22 cellular contexts compared by ENCODE assay signal in the genomic region with DNA sequence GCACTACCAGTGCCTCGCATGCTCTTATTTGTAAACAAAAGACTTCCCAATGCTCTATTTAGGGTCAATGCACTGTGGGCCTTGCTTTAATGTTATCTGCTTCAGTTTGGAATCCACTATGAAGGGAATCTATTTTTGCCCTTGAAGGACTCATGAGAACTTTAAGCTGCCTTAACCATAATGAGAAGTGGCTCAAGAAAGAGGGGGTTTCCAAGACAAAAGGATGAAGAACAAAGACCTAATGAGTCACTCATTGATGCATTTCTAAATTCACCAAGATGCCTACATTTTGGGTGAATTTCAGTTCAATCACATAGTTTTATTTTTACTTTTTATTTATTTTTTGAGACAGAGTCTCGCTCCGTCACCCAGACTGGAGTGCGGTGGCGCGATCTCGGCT.
"Had no signal": no experiment of that assay in that cellular context is flagged by ENCODE, and none has a peak within 500 bp of the region (broad histone marks: within the 10 kb centered on the region; RNA-seq: fewer than 3 reads in every experiment).

No MANE protein-coding gene starts in this region.

- H3K4me3 Mint-ChIP-seq: activated CD8-positive, alpha-beta T cell treated with anti-CD3 and anti-CD28 coated beads, Interleukin-2, amount 10 ng/mL, durations not matched to agents 7 days and 5 days; activated naive CD4-positive, alpha-beta T cell treated with anti-CD3 and anti-CD28 coated beads, Interleukin-2, amount 50 U/mL, for 24 hours; activated T-helper 1 cell treated with anti-CD3 and anti-CD28 coated beads, Interleukin-12 subunit alpha, Interleukin-12 subunit beta, Interleukin-2, Interleukin-4 antibody, amounts not matched to agents 30 ng/mL and 10 ng/mL and 1 ng/mL, durations not matched to agents 14 hours and 24 hours and 36 hours; endodermal cell; natural killer cell; stimulated activated naive CD8-positive, alpha-beta T cell treated with anti-CD3 and anti-CD28 coated beads, Interleukin-15, amount 100 ng/mL, for 72 hours had no signal

- H3K9me3 Mint-ChIP-seq: activated naive CD4-positive, alpha-beta T cell treated with anti-CD3 and anti-CD28 coated beads, Interleukin-2, amount 50 U/mL, for 24 hours; activated T-helper 1 cell treated with anti-CD3 and anti-CD28 coated beads, Interleukin-12 subunit alpha, Interleukin-12 subunit beta, Interleukin-2, Interleukin-4 antibody, amounts not matched to agents 30 ng/mL and 10 ng/mL and 1 ng/mL, durations not matched to agents 14 hours and 24 hours and 36 hours; endodermal cell; natural killer cell; stimulated activated naive CD8-positive, alpha-beta T cell treated with anti-CD3 and anti-CD28 coated beads, Interleukin-15, amount 100 ng/mL, for 72 hours had no signal

- H3K4me3 ChIP-seq: body of pancreas, cardiac muscle cell, esophagus squamous epithelium, gastroesophageal sphincter, tibial artery had no signal

- DNase-seq: activated CD4-positive, alpha-beta T cell treated with anti-CD3 and anti-CD28 coated beads for 1 hour; activated CD4-positive, alpha-beta T cell treated with anti-CD3 and anti-CD28 coated beads, Interleukin-2, amount 50 U/mL, for 1 hour; activated CD8-positive, alpha-beta T cell treated with anti-CD3 and anti-CD28 coated beads, Interleukin-2, amount 10 ng/mL, durations not matched to agents 7 days and 5 days; activated gamma-delta T cell; anterior cingulate cortex; body of pancreas; cortex of kidney; endodermal cell; esophagus squamous epithelium; head of caudate nucleus; islet precursor cell; left cardiac atrium; midbrain; natural killer cell; retina; stimulated activated naive CD8-positive, alpha-beta T cell treated with anti-CD3 and anti-CD28 coated beads, Interleukin-15, amount 100 ng/mL, for 72 hours; tibial artery had no signal

- H3K36me3 Mint-ChIP-seq: activated naive CD4-positive, alpha-beta T cell treated with anti-CD3 and anti-CD28 coated beads, Interleukin-2, amount 50 U/mL, for 24 hours; natural killer cell had no signal

- H3K27me3 Mint-ChIP-seq: activated naive CD4-positive, alpha-beta T cell treated with anti-CD3 and anti-CD28 coated beads, Interleukin-2, amount 50 U/mL, for 24 hours; progenitor cell of endocrine pancreas had no signal

- ATAC-seq: activated CD8-positive, alpha-beta T cell treated with anti-CD3 and anti-CD28 coated beads, Interleukin-2, amount 10 ng/mL, durations not matched to agents 7 days and 5 days; body of pancreas; gastroesophageal sphincter; left cardiac atrium; natural killer cell; stimulated activated naive CD8-positive, alpha-beta T cell treated with anti-CD3 and anti-CD28 coated beads, Interleukin-15, amount 100 ng/mL, for 72 hours had no signal

- H3K27ac Mint-ChIP-seq: activated CD8-positive, alpha-beta T cell treated with anti-CD3 and anti-CD28 coated beads, Interleukin-2, amount 10 ng/mL, durations not matched to agents 7 days and 5 days; activated naive CD4-positive, alpha-beta T cell treated with anti-CD3 and anti-CD28 coated beads, Interleukin-2, amount 50 U/mL, for 24 hours; activated T-helper 1 cell treated with anti-CD3 and anti-CD28 coated beads, Interleukin-12 subunit alpha, Interleukin-12 subunit beta, Interleukin-2, Interleukin-4 antibody, amounts not matched to agents 30 ng/mL and 10 ng/mL and 1 ng/mL, durations not matched to agents 14 hours and 24 hours and 36 hours; endodermal cell; natural killer cell; progenitor cell of endocrine pancreas; stimulated activated naive CD8-positive, alpha-beta T cell treated with anti-CD3 and anti-CD28 coated beads, Interleukin-15, amount 100 ng/mL, for 72 hours had no signal
